In genomic region chr11:68904458-68904847, GRCh38 we compare ENCODE assay signal across 8 cellular contexts.
A peak's percentile ranks its signal among the peaks of the same experiment; 100 is the strongest.
DNase-seq lines count a peak whose midpoint lies in the region; ATAC-seq lines count a peak whose summit lies in the region.

No MANE protein-coding gene starts in this region.

- H3K27ac ChIP-seq in iPS-20b (ENCODE audit: low read length): no peak overlapping the region
- H3K27ac ChIP-seq in stomach smooth muscle (ENCODE audit: low read length): peak overlapping the region; percentile 84

- H3K36me3 ChIP-seq in iPS-20b (ENCODE audit: insufficient read depth, low read depth, low read length): peaks cover 25% of the 10 kb centered on the region
- H3K36me3 ChIP-seq in stomach smooth muscle (ENCODE audit: control insufficient read depth in 2 of 2, insufficient read depth in 2 of 2, low read length in 2 of 2): peaks cover 24% of the 10 kb centered on the region in 2 donors

- H3K9me3 Mint-ChIP-seq in activated naive CD8-positive, alpha-beta T cell (ENCODE audit: low read depth): no peaks in the 10 kb centered on the region

- H3K27ac Mint-ChIP-seq in activated naive CD8-positive, alpha-beta T cell: peak overlapping the region; percentile 91

- H3K9ac ChIP-seq in iPS-20b (ENCODE audit: low read depth, low read length) (peak overlapping the region; percentile 97), stomach smooth muscle (ENCODE audit: low read length in 2 of 2) (peak overlapping the region; percentile 61 to 95)

- H3K4me3 Mint-ChIP-seq in activated naive CD8-positive, alpha-beta T cell: peak overlapping the region; percentile 99

- H3K4me1 ChIP-seq in iPS-20b (ENCODE audit: insufficient read depth, low read length) (no peaks in the 10 kb centered on the region; the same call in 1 of the 2 replicates), stomach smooth muscle (ENCODE audit: control insufficient read depth, insufficient read depth, low read length) (peaks cover 19% of the 10 kb centered on the region)

- DNase-seq in NCI-H1092 treated with DMSO at 0.1 percent for 48 hours (lab: John Stamatoyannopoulos, UW) (peak; percentile 47), NCI-H1092 (lab: John Stamatoyannopoulos, UW) (no peak)

- peak overlapping the region; percentile 98 for H3K4me3 ChIP-seq in iPS-20b (ENCODE audit: low read length)
- H3K4me3 ChIP-seq in stomach smooth muscle (ENCODE audit: low read length in 2 of 2): peak overlapping the region; percentile 81 to 100

- no peaks in the 10 kb centered on the region for H3K9me3 ChIP-seq in iPS-20b (ENCODE audit: insufficient read depth, low read depth, low read length)
- H3K9me3 ChIP-seq in stomach smooth muscle (ENCODE audit: control insufficient read depth in 2 of 2, low read length in 2 of 2): no peaks in the 10 kb centered on the region

- no peaks in the 10 kb centered on the region for H3K27me3 Mint-ChIP-seq in activated naive CD8-positive, alpha-beta T cell

- H3K27me3 ChIP-seq in iPS-20b (ENCODE audit: insufficient read depth, low read length) (no peaks in the 10 kb centered on the region), stomach smooth muscle (ENCODE audit: control insufficient read depth in 1 of 2, insufficient read depth in 2 of 2, low read length in 2 of 2) (no peaks in the 10 kb centered on the region)

- ATAC-seq in HG03280 (IDR thresholded peaks at IDR 0.05; ENCODE audit: unreplicated experiment) (peak; percentile 17), GM21390 (IDR thresholded peaks at IDR 0.05; ENCODE audit: unreplicated experiment) (no peak), GM19324 (IDR thresholded peaks at IDR 0.05; ENCODE audit: low FRiP score, unreplicated experiment) (no peak)

- peaks cover 4% of the 10 kb centered on the region for H3K36me3 Mint-ChIP-seq in activated naive CD8-positive, alpha-beta T cell

- peaks cover 43% of the 10 kb centered on the region for H3K4me1 Mint-ChIP-seq in activated naive CD8-positive, alpha-beta T cell (ENCODE audit: low read depth)
